Comparison of ENCODE assay signal across 8 cellular contexts in genomic region chrX:153688534-153688899, GRCh38. TPM values are rescaled to one million over a fixed set of nuclear protein-coding genes. Genes with fewer than 3 reads are reported as not detected.
A peak's percentile ranks its signal among the peaks of the same experiment; 100 is the strongest.
DNase-seq lines count a peak whose midpoint lies in the region; ATAC-seq and TF ChIP-seq lines count a peak whose summit lies in the region.
"Had no signal": no experiment of that assay in that cellular context is flagged by ENCODE, and none has a peak within 500 bp of the region (broad histone marks: within the 10 kb centered on the region; RNA-seq: fewer than 3 reads in every experiment).

No MANE protein-coding gene starts in this region.

- peak overlapping the region; percentile 56 for H3K9ac ChIP-seq in GM23248
- H3K9ac ChIP-seq in trophoblast cell (ENCODE audit: low read length): no peak overlapping the region

- no peak overlapping the region for H3K14ac ChIP-seq in trophoblast cell (ENCODE audit: low read length)

- H3K36me3 ChIP-seq in GM23248 (ENCODE audit: low read depth): no peaks in the 10 kb centered on the region
- peaks cover 0 to 6% of the 10 kb centered on the region in 2 experiments for H3K36me3 ChIP-seq in trophoblast cell (ENCODE audit: control insufficient read depth in 1 of 2, insufficient read depth in 2 of 2, low read length in 2 of 2)

- 0% methylated on average over 1 to 8 of the region's 52 CpGs for WGBS in GM23248 (ENCODE audit: low coverage in 1 of 2, low lambda C conversion rate in 2 of 2, missing lambda C conversion rate in 2 of 2), 2 experiments
- no CpG with 5 or more reads among the region's 52 CpGs for WGBS in trophoblast cell (ENCODE audit: extremely low coverage, insufficient coverage, insufficient read length)

- no peak overlapping the region for H3K23ac ChIP-seq in trophoblast cell (ENCODE audit: low read length)

- H4K12ac ChIP-seq in trophoblast cell (ENCODE audit: low read depth, low read length): no peak overlapping the region

- H3K9me3 ChIP-seq in GM23248 (ENCODE audit: low read depth) (no peaks in the 10 kb centered on the region), trophoblast cell (ENCODE audit: insufficient read depth, low read depth, low read length) (peaks cover 2% of the 10 kb centered on the region)

- ATAC-seq in GM21576 (IDR thresholded peaks at IDR 0.05; ENCODE audit: unreplicated experiment) (no peak), GM18519 (IDR thresholded peaks at IDR 0.05; ENCODE audit: low FRiP score, unreplicated experiment) (no peak)

- H3K79me1 ChIP-seq in trophoblast cell (ENCODE audit: low read length): peaks cover 3% of the 10 kb centered on the region

- H3K27me3 ChIP-seq in GM23248 (replicated peaks; ENCODE audit: insufficient read depth) (no peaks in the 10 kb centered on the region), trophoblast cell (ENCODE audit: insufficient read depth, low read length) (no peaks in the 10 kb centered on the region)

- no peak overlapping the region for H3K18ac ChIP-seq in trophoblast cell (ENCODE audit: low read length)

- peak overlapping the region; percentile 59 for H3K4me3 ChIP-seq in GM23248
- peak overlapping the region; percentile 39 to 52 for H3K4me3 ChIP-seq in cardiac fibroblast (replicated peaks in 1 of 2; ENCODE audit: low read depth in 2 of 2, low read length in 2 of 2)
- H3K4me3 ChIP-seq in trophoblast cell (ENCODE audit: low read depth, low read length): peak overlapping the region; percentile 68

- DNase-seq in GM23248 (peak; percentile 34), cardiac fibroblast (ENCODE audit: low read depth in 2 of 2) (no peak), trophoblast cell (no peak), SK-N-DZ (ENCODE audit: low spot score) (no peak)
- DNase-seq: activated naive CD4-positive, alpha-beta T cell treated with anti-CD3 and anti-CD28 coated beads, Interleukin-2, amount 10 ng/mL, durations not matched to agents 7 days and 5 days; stimulated activated CD4-positive, alpha-beta T cell treated with anti-CD3 and anti-CD28 coated beads, Interleukin-4, amount 100 ng/mL, for 4 hours had no signal

- no peak for TF ChIP-seq CTCF in cardiac fibroblast (IDR thresholded peaks at IDR 0.05; ENCODE audit: low read depth, low read length)

- H2AFZ ChIP-seq in GM23248 (no peak overlapping the region), trophoblast cell (ENCODE audit: insufficient read depth, low read length, poor library complexity) (no peak overlapping the region)

- H2BK12ac ChIP-seq in trophoblast cell (ENCODE audit: low read length): no peak overlapping the region

- H3K27ac ChIP-seq in GM23248 (no peak overlapping the region), trophoblast cell (ENCODE audit: low read depth, low read length) (no peak overlapping the region)

- H3K4me1 ChIP-seq in GM23248 (ENCODE audit: insufficient read depth) (no peaks in the 10 kb centered on the region), trophoblast cell (ENCODE audit: control insufficient read depth in 1 of 2, insufficient read depth in 2 of 2, low read length in 2 of 2) (peaks cover 12 to 17% of the 10 kb centered on the region in 2 experiments)

- no peak overlapping the region for H3K4me2 ChIP-seq in GM23248 (ENCODE audit: unreplicated experiment)
- H3K4me2 ChIP-seq in trophoblast cell (ENCODE audit: low read length): peak overlapping the region; percentile 67

- H3F3A ChIP-seq in GM23248 (ENCODE audit: insufficient read depth): no peaks in the 10 kb centered on the region

- H2AK5ac ChIP-seq in trophoblast cell (ENCODE audit: low read length): no peak overlapping the region

- H3K4ac ChIP-seq in trophoblast cell (ENCODE audit: low read depth, low read length): no peak overlapping the region

- no peaks in the 10 kb centered on the region for H4K20me1 ChIP-seq in GM23248 (ENCODE audit: insufficient read depth)

- H4K91ac ChIP-seq in trophoblast cell (ENCODE audit: low read depth, low read length): peak overlapping the region; percentile 32

- in situ Hi-C loops in GM23248 (cut with MboI): no loop called here

- H3K9me2 ChIP-seq in GM23248 (ENCODE audit: insufficient read depth): no peaks in the 10 kb centered on the region

- H3K79me2 ChIP-seq in GM23248 (ENCODE audit: insufficient read depth) (no peaks in the 10 kb centered on the region), trophoblast cell (ENCODE audit: control insufficient read depth, insufficient read depth, low read length, poor library complexity) (no peaks in the 10 kb centered on the region)

- no peak overlapping the region for H2BK5ac ChIP-seq in trophoblast cell (ENCODE audit: low read depth, low read length, poor library complexity)

- no peak overlapping the region for H2BK120ac ChIP-seq in trophoblast cell (ENCODE audit: insufficient read depth, low read length, poor library complexity)

- no peak overlapping the region for H4K8ac ChIP-seq in trophoblast cell (ENCODE audit: low read depth, low read length)

RNA-seq across cellular contexts. Expression of gene SLC6A8, which starts 0.8 kb away (rescaled TPM):
- total RNA-seq in GM23248 (2014; rRNA removed; shearing (Covaris generic)): 11.7 and 12.5 TPM in 2 replicates
- 1.8 and 1.9 TPM in 2 replicates for polyA plus RNA-seq in GM23248 (2016; fragmentation: Nextera tagmentation; extraction: Ambion mirVana)
- 39.7 and 43.0 TPM in 2 replicates for polyA plus RNA-seq in trophoblast cell (2013)
- polyA plus RNA-seq in SK-N-DZ (2014; cell fraction: cytosol; rRNA removed): 18.4 and 31.5 TPM in 2 replicates
- 71.2 and 118 TPM in 2 replicates for polyA plus RNA-seq in SK-N-DZ (2014; cell fraction: nucleus; rRNA removed)

RNA-seq across cellular contexts. Expression of gene PNCK, which starts 14.9 kb away (rescaled TPM):
- total RNA-seq in GM23248 (2014; rRNA removed; shearing (Covaris generic)): not detected in 2 replicates
- not detected in 2 replicates for polyA plus RNA-seq in GM23248 (2016; fragmentation: Nextera tagmentation; extraction: Ambion mirVana)
- polyA plus RNA-seq in trophoblast cell (2013): 1.7 and 1.9 TPM in 2 replicates
- 3.5 and 6.9 TPM in 2 replicates for polyA plus RNA-seq in SK-N-DZ (2014; cell fraction: cytosol; rRNA removed)
- 33.5 and 43.9 TPM in 2 replicates for polyA plus RNA-seq in SK-N-DZ (2014; cell fraction: nucleus; rRNA removed)

RNA-seq across cellular contexts. Expression of gene BCAP31, which starts 35.7 kb away (rescaled TPM):
- 180 and 187 TPM in 2 replicates for total RNA-seq in GM23248 (2014; rRNA removed; shearing (Covaris generic))
- polyA plus RNA-seq in GM23248 (2016; fragmentation: Nextera tagmentation; extraction: Ambion mirVana): 317 and 326 TPM in 2 replicates
- polyA plus RNA-seq in trophoblast cell (2013): 133 and 142 TPM in 2 replicates
- polyA plus RNA-seq in SK-N-DZ (2014; cell fraction: cytosol; rRNA removed): 136 and 164 TPM in 2 replicates
- 43.7 and 77.0 TPM in 2 replicates for polyA plus RNA-seq in SK-N-DZ (2014; cell fraction: nucleus; rRNA removed)

RNA-seq across cellular contexts. Expression of gene ABCD1, which starts 36.1 kb away (rescaled TPM):
- total RNA-seq in GM23248 (2014; rRNA removed; shearing (Covaris generic)): 24.4 and 24.9 TPM in 2 replicates
- polyA plus RNA-seq in GM23248 (2016; fragmentation: Nextera tagmentation; extraction: Ambion mirVana): 9.5 and 9.8 TPM in 2 replicates
- polyA plus RNA-seq in trophoblast cell (2013): 21.5 and 22.9 TPM in 2 replicates
- polyA plus RNA-seq in SK-N-DZ (2014; cell fraction: cytosol; rRNA removed): 7.7 and 10.2 TPM in 2 replicates
- 12.3 and 13.9 TPM in 2 replicates for polyA plus RNA-seq in SK-N-DZ (2014; cell fraction: nucleus; rRNA removed)

RNA-seq across cellular contexts. Expression of gene DUSP9, which starts 41.5 kb away (rescaled TPM):
- total RNA-seq in GM23248 (2014; rRNA removed; shearing (Covaris generic)): not detected in 2 replicates
- polyA plus RNA-seq in GM23248 (2016; fragmentation: Nextera tagmentation; extraction: Ambion mirVana): not detected in 2 replicates
- polyA plus RNA-seq in trophoblast cell (2013): 11.0 and 12.9 TPM in 2 replicates
- 11.5 and 12.9 TPM in 2 replicates for polyA plus RNA-seq in SK-N-DZ (2014; cell fraction: cytosol; rRNA removed)
- 9.0 and 10.4 TPM in 2 replicates for polyA plus RNA-seq in SK-N-DZ (2014; cell fraction: nucleus; rRNA removed)
